11 cellular contexts compared by ENCODE assay signal in the genomic region with DNA sequence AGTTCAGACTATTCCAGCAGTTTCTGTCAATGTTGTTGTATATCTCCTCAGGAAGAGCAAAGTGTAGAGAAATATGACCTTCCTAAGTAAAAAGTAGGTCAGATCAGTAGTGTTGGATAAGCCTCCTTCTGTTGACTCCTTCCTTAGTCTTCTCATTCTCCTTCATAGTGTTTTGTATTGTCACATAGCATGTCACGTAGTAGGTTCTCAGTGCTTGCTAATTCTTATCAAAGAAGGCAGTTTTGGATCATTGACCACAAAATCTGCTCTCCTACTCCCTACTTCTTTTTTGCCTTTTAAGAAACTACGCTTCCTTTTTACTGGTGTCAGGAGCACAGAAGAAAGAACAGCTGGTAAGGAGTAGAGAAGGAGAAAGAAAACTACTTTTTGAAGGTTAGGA. TPM values are rescaled to one million over a fixed set of nuclear protein-coding genes. Genes with fewer than 3 reads are reported as not detected.
DNase-seq lines count a peak whose midpoint lies in the region; ATAC-seq and TF ChIP-seq lines count a peak whose summit lies in the region.
"Had no signal": no experiment of that assay in that cellular context is flagged by ENCODE, and none has a peak within 500 bp of the region (broad histone marks: within the 10 kb centered on the region; RNA-seq: fewer than 3 reads in every experiment).

No MANE protein-coding gene starts in this region.

- no peak for ATAC-seq in Panc1

- no peak for TF ChIP-seq CTCF in Panc1 (IDR thresholded peaks at IDR 0.05)
- no peak for TF ChIP-seq CTCF in fibroblast of villous mesenchyme (IDR thresholded peaks at IDR 0.05; ENCODE audit: insufficient read depth, low read depth, low read length)
- TF ChIP-seq CTCF in neutrophil (IDR thresholded peaks at IDR 0.05): no peak

- POLR2A ChIA-PET in Panc1 (lab: Charles Lee): no interaction called here

- H3K9me3 ChIP-seq in Panc1 (ENCODE audit: control insufficient read depth, insufficient read depth, low read depth, low read length) (no peaks in the 10 kb centered on the region), neutrophil (no peaks in the 10 kb centered on the region), HAP-1 (peaks cover 6% of the 10 kb centered on the region; the same call in 1 of the 2 replicates)
- H3K9me3 ChIP-seq: tibial nerve had no signal

- DNase-seq in H7 (no peak), Panc1 (ENCODE audit: low read depth, low spot score) (no peak), fibroblast of villous mesenchyme (ENCODE audit: low read depth) (no peak), NCI-H748 (lab: John Stamatoyannopoulos, UW; ENCODE audit: unreplicated experiment) (no peak), HAP-1 (ENCODE audit: low spot score in 2 of 2) (no peak), AG08396 (ENCODE audit: low spot score) (no peak)
- DNase-seq: activated CD4-positive, alpha-beta T cell treated with anti-CD3 and anti-CD28 coated beads for 1 hour; amniotic stem cell; stimulated activated CD4-positive, alpha-beta T cell treated with anti-CD3 and anti-CD28 coated beads, Interleukin-2, amount 100 ng/mL, for 24 hours had no signal

- H3K4me1 ChIP-seq in Panc1 (ENCODE audit: control insufficient read depth, insufficient read depth, low read length) (peaks cover 50% of the 10 kb centered on the region), neutrophil (ENCODE audit: control insufficient read depth in 1 of 2, insufficient read depth in 1 of 2, low read depth in 1 of 2, low read length in 1 of 2) (peaks cover 23 to 29% of the 10 kb centered on the region in 2 experiments), HAP-1 (peaks cover 23% of the 10 kb centered on the region)

- peaks cover 5% of the 10 kb centered on the region for H3K27me3 ChIP-seq in H7 (ENCODE audit: control insufficient read depth, insufficient read depth, low read length)
- H3K27me3 ChIP-seq in Panc1 (ENCODE audit: control insufficient read depth, insufficient read depth, low read length): no peaks in the 10 kb centered on the region
- no peaks in the 10 kb centered on the region for H3K27me3 ChIP-seq in neutrophil
- no peaks in the 10 kb centered on the region for H3K27me3 ChIP-seq in HAP-1 (ENCODE audit: low read depth)
- H3K27me3 ChIP-seq: tibial nerve had no signal

- H3K27ac ChIP-seq in Panc1 (ENCODE audit: low read length): peak overlapping the region; percentile 71
- H3K27ac ChIP-seq in neutrophil: peak overlapping the region; percentile 93

- in situ Hi-C loops in Panc1 (cut with HindIII; ENCODE audit: low pct_unique_long_range_greater_than_20kb, low sequenced_read_pairs) (no loop called here), HAP-1 (cut with MboI; ENCODE audit: low sequenced_read_pairs) (no loop called here)

- H3K4me3 ChIP-seq in H7 (ENCODE audit: insufficient read depth, low read depth, low read length) (peak overlapping the region; percentile 87; the same call in 1 of the 2 replicates), Panc1 (ENCODE audit: low read depth in 2 of 2, low read length in 2 of 2) (no peak overlapping the region), fibroblast of villous mesenchyme (ENCODE audit: low read depth, low read length) (peak overlapping the region; percentile 70), neutrophil (ENCODE audit: low read depth in 1 of 2, low read length in 1 of 2) (peak overlapping the region; percentile 77 to 96), HAP-1 (no peak overlapping the region)

- BruUV-seq in Panc1 (replicated peaks; lab: Mats Ljungman, UMichigan): no TSS peak

- no peaks in the 10 kb centered on the region for H3K36me3 ChIP-seq in H7 (replicated peaks; ENCODE audit: control insufficient read depth, insufficient read depth, low read length)
- no peaks in the 10 kb centered on the region for H3K36me3 ChIP-seq in Panc1 (ENCODE audit: control insufficient read depth, insufficient read depth, low read length)
- no peaks in the 10 kb centered on the region for H3K36me3 ChIP-seq in neutrophil
- H3K36me3 ChIP-seq in HAP-1 (replicated peaks): no peaks in the 10 kb centered on the region
- H3K36me3 ChIP-seq: tibial nerve had no signal

- intact Hi-C loops in Panc1 (cut with micrococcal nuclease; ENCODE audit: unreplicated experiment): no loop called here

- CTCF ChIA-PET in Panc1 (lab: Charles Lee): no interaction called here

RNA-seq across cellular contexts. Expression of a gene that starts 1.0 kb away (rescaled TPM):
- 21.4 and 27.8 TPM in 2 replicates for total RNA-seq in H7 (2014; rRNA removed; shearing (Covaris generic))
- 43.6 TPM for total RNA-seq in Panc1 (2021; ENCODE audit: unreplicated experiment)
- 9.0 TPM for polyA plus RNA-seq in Panc1 (2012; ENCODE audit: insufficient read length)
- total RNA-seq in fibroblast of villous mesenchyme: 27.7 and 41.5 TPM in 2 replicates

Comparison
In these comparisons a context has a peak if more than half of its experiments do, and no peak if none do; other contexts are left out.
1. H3K4me3 ChIP-seq: peak in H7 (single experiment), fibroblast of villous mesenchyme (single experiment) and neutrophil (2 of 2); none in Panc1 (0 of 2) and HAP-1 (single experiment).